26 cellular contexts compared by ENCODE assay signal in genomic region chr3:127647171-127647884, GRCh38.
"Had no signal": no experiment of that assay in that cellular context is flagged by ENCODE, and none has a peak within 500 bp of the region (broad histone marks: within the 10 kb centered on the region; RNA-seq: fewer than 3 reads in every experiment).

No MANE protein-coding gene starts in this region.

- H3K4me3 ChIP-seq: colonic mucosa, dorsolateral prefrontal cortex, heart left ventricle, smooth muscle cell, stomach, thyroid gland, upper lobe of right lung had no signal

- ATAC-seq: heart left ventricle; natural killer cell; stimulated activated memory B cell treated with anti-CD40 and anti-IgM and Interleukin-4, amounts not matched to agents 10 μg/mL and 1 μg/mL and 100 μg/mL, for 72 hours; upper lobe of right lung had no signal

- H3K36me3 Mint-ChIP-seq: natural killer cell; stimulated activated memory B cell treated with anti-CD40 and anti-IgM and Interleukin-4, amounts not matched to agents 10 μg/mL and 1 μg/mL and 100 μg/mL, for 72 hours had no signal

- H3K4me1 Mint-ChIP-seq: natural killer cell; stimulated activated memory B cell treated with anti-CD40 and anti-IgM and Interleukin-4, amounts not matched to agents 10 μg/mL and 1 μg/mL and 100 μg/mL, for 72 hours had no signal

- H3K27me3 ChIP-seq: colonic mucosa, dorsolateral prefrontal cortex, heart left ventricle, stomach, thyroid gland, upper lobe of right lung had no signal

- H3K4me3 Mint-ChIP-seq: activated T-cell treated with anti-CD3 and anti-CD28 coated beads, Interleukin-2, amount 50 U/mL, for 24 hours; natural killer cell; stimulated activated memory B cell treated with anti-CD40 and anti-IgM and Interleukin-4, amounts not matched to agents 10 μg/mL and 1 μg/mL and 100 μg/mL, for 72 hours; T-helper 2 cell treated with Interferon-gamma antibody and Interleukin-4, amounts not matched to agents 5 μg/mL and 100 μg/mL, for 36 hours had no signal

- H3K9me3 Mint-ChIP-seq: activated T-cell treated with anti-CD3 and anti-CD28 coated beads, Interleukin-2, amount 50 U/mL, for 24 hours; natural killer cell; stimulated activated memory B cell treated with anti-CD40 and anti-IgM and Interleukin-4, amounts not matched to agents 10 μg/mL and 1 μg/mL and 100 μg/mL, for 72 hours; T-helper 2 cell treated with Interferon-gamma antibody and Interleukin-4, amounts not matched to agents 5 μg/mL and 100 μg/mL, for 36 hours had no signal

- H3K27ac Mint-ChIP-seq: activated T-cell treated with anti-CD3 and anti-CD28 coated beads, Interleukin-2, amount 50 U/mL, for 24 hours; natural killer cell; progenitor cell of endocrine pancreas; stimulated activated memory B cell treated with anti-CD40 and anti-IgM and Interleukin-4, amounts not matched to agents 10 μg/mL and 1 μg/mL and 100 μg/mL, for 72 hours; T-helper 2 cell treated with Interferon-gamma antibody and Interleukin-4, amounts not matched to agents 5 μg/mL and 100 μg/mL, for 36 hours had no signal

- H3K27ac ChIP-seq: colonic mucosa, heart left ventricle, stomach, thyroid gland, upper lobe of right lung had no signal

- DNase-seq: activated CD4-positive, alpha-beta T cell treated with anti-CD3 and anti-CD28 coated beads for 4 hours; activated CD4-positive, alpha-beta T cell treated with anti-CD3 and anti-CD28 coated beads, Interleukin-2, amount 50 U/mL, for 4 hours; activated CD4-positive, CD25-positive, alpha-beta regulatory T cell; activated CD8-positive, alpha-beta memory T cell treated with anti-CD3 and anti-CD28 coated beads, Interleukin-2, amount 50 U/mL, for 48 hours; activated gamma-delta T cell treated with Interleukin-2 at 50 U/mL for 16 hours; activated naive CD4-positive, alpha-beta T cell treated with anti-CD3 and anti-CD28 coated beads, Interleukin-2, amount 50 U/mL, for 16 hours; activated T-cell treated with anti-CD3 and anti-CD28 coated beads, Interleukin-2, amount 50 U/mL, for 24 hours; amniotic stem cell; cerebellar nuclear complex; colonic mucosa; effector memory CD4-positive, alpha-beta T cell; heart left ventricle; mesenchymal stem cell; natural killer cell; stimulated activated CD4-positive, alpha-beta T cell treated with anti-CD3 and anti-CD28 coated beads, Interleukin-1b, Interleukin-23, amount 100 ng/mL, for 48 hours; stimulated activated CD4-positive, alpha-beta T cell treated with anti-CD3 and anti-CD28 coated beads, Interleukin-4, amount 100 ng/mL, for 4 hours; stimulated activated CD8-positive, alpha-beta memory T cell treated with anti-CD3 and anti-CD28 coated beads, Interleukin-4, amount 100 ng/mL, for 48 hours; stomach; T-helper 1 cell; thyroid gland; upper lobe of right lung had no signal

- H3K27me3 Mint-ChIP-seq: activated T-cell treated with anti-CD3 and anti-CD28 coated beads, Interleukin-2, amount 50 U/mL, for 24 hours; progenitor cell of endocrine pancreas; stimulated activated memory B cell treated with anti-CD40 and anti-IgM and Interleukin-4, amounts not matched to agents 10 μg/mL and 1 μg/mL and 100 μg/mL, for 72 hours had no signal

- H3K9me3 ChIP-seq: colonic mucosa, heart left ventricle, stomach, thyroid gland, upper lobe of right lung had no signal

- H3K36me3 ChIP-seq: colonic mucosa, heart left ventricle, stomach, thyroid gland, upper lobe of right lung had no signal

- H3K4me2 ChIP-seq: smooth muscle cell had no signal

- H3K4me1 ChIP-seq: colonic mucosa, thyroid gland, upper lobe of right lung had no signal
